13 cellular contexts compared by ENCODE assay signal in genomic region chr12:53483225-53483978, GRCh38. TPM values are rescaled to one million over a fixed set of nuclear protein-coding genes. Genes with fewer than 3 reads are reported as not detected.
A peak's percentile ranks its signal among the peaks of the same experiment; 100 is the strongest.
DNase-seq lines count a peak whose midpoint lies in the region; ATAC-seq and TF ChIP-seq lines count a peak whose summit lies in the region.
"Had no signal": no experiment of that assay in that cellular context is flagged by ENCODE, and none has a peak within 500 bp of the region (broad histone marks: within the 10 kb centered on the region; RNA-seq: fewer than 3 reads in every experiment).

No MANE protein-coding gene starts in this region.

- H3K4me1 Mint-ChIP-seq in activated naive CD4-positive, alpha-beta T cell treated with anti-CD3 and anti-CD28 coated beads, Interleukin-2, amount 50 U/mL, for 24 hours, result peaks cover 19% of the 10 kb centered on the region
- H3K4me1 Mint-ChIP-seq in WTC11, result peaks cover 15% of the 10 kb centered on the region
- H3K4me1 Mint-ChIP-seq in stimulated activated naive CD8-positive, alpha-beta T cell treated with anti-CD3 and anti-CD28 coated beads, Interleukin-15, amount 100 ng/mL, for 72 hours, result peaks cover 45% of the 10 kb centered on the region

- no peak overlapping the region for H3K4me3 Mint-ChIP-seq in activated naive CD4-positive, alpha-beta T cell treated with anti-CD3 and anti-CD28 coated beads, Interleukin-2, amount 50 U/mL, for 24 hours
- H3K4me3 Mint-ChIP-seq in WTC11, result no peak overlapping the region
- H3K4me3 Mint-ChIP-seq in stimulated activated naive CD8-positive, alpha-beta T cell treated with anti-CD3 and anti-CD28 coated beads, Interleukin-15, amount 100 ng/mL, for 72 hours, result no peak overlapping the region

- TF ChIP-seq CTCF in WTC11 (IDR thresholded peaks at IDR 0.05), result no peak

- no peak for DNase-seq in activated naive CD4-positive, alpha-beta T cell treated with Interleukin-2 at 50 U/mL for 16 hours
- DNase-seq in WTC11 (ENCODE audit: low spot score), result no peak
- DNase-seq in islet precursor cell, result peak; percentile 66
- DNase-seq in stimulated activated naive CD8-positive, alpha-beta T cell treated with anti-CD3 and anti-CD28 coated beads, Interleukin-15, amount 100 ng/mL, for 72 hours, result no peak
- no peak for DNase-seq in 8988T
- no peak for DNase-seq in amygdala (lab: John Stamatoyannopoulos, UW)
- DNase-seq: activated CD4-positive, CD25-positive, alpha-beta regulatory T cell; brain microvascular endothelial cell; hypothalamus; NCI-H524 had no signal

- POLR2A ChIA-PET in WTC11 (lab: Charles Lee), result interaction anchor here (0.7 to 2.7 kb wide), 4 partner anchors 9 to 62 kb away, joined by 4 to 23 read pairs (median 11); partner anchors contain the start of genes MAP3K12 and TARBP2

- H3K27ac Mint-ChIP-seq in activated naive CD4-positive, alpha-beta T cell treated with anti-CD3 and anti-CD28 coated beads, Interleukin-2, amount 50 U/mL, for 24 hours, result peak overlapping the region; percentile 19
- peak overlapping the region; percentile 74; the same call in 1 of the 2 replicates for H3K27ac Mint-ChIP-seq in WTC11
- H3K27ac Mint-ChIP-seq in stimulated activated naive CD8-positive, alpha-beta T cell treated with anti-CD3 and anti-CD28 coated beads, Interleukin-15, amount 100 ng/mL, for 72 hours, result no peak overlapping the region

- ATAC-seq in WTC11, result peak; percentile 7
- ATAC-seq in stimulated activated naive CD8-positive, alpha-beta T cell treated with anti-CD3 and anti-CD28 coated beads, Interleukin-15, amount 100 ng/mL, for 72 hours, result peak; percentile 8
- no peak for ATAC-seq in activated CD4-positive, CD25-positive, alpha-beta regulatory T cell treated with anti-CD3 and anti-CD28 coated beads, Interleukin-2, amount 50 U/mL, for 24 hours

- CTCF ChIA-PET in WTC11 (lab: Charles Lee), result interaction anchor here (1.7 to 8.1 kb wide), 7 partner anchors 10 to 162 kb away, joined by 4 to 99 read pairs (median 23); partner anchors contain the start of genes AAAS, MAP3K12, NPFF and TARBP2

- H3K36me3 Mint-ChIP-seq in activated naive CD4-positive, alpha-beta T cell treated with anti-CD3 and anti-CD28 coated beads, Interleukin-2, amount 50 U/mL, for 24 hours, result peaks cover 3% of the 10 kb centered on the region
- peaks cover 50% of the 10 kb centered on the region for H3K36me3 Mint-ChIP-seq in WTC11

- H3K27me3 Mint-ChIP-seq in activated naive CD4-positive, alpha-beta T cell treated with anti-CD3 and anti-CD28 coated beads, Interleukin-2, amount 50 U/mL, for 24 hours, result no peaks in the 10 kb centered on the region
- H3K27me3 Mint-ChIP-seq in WTC11 (ENCODE audit: low read depth), result no peaks in the 10 kb centered on the region
- H3K27me3 Mint-ChIP-seq in stimulated activated naive CD8-positive, alpha-beta T cell treated with anti-CD3 and anti-CD28 coated beads, Interleukin-15, amount 100 ng/mL, for 72 hours, result no peaks in the 10 kb centered on the region

- H3K9me3 Mint-ChIP-seq in activated naive CD4-positive, alpha-beta T cell treated with anti-CD3 and anti-CD28 coated beads, Interleukin-2, amount 50 U/mL, for 24 hours, result no peaks in the 10 kb centered on the region
- no peaks in the 10 kb centered on the region for H3K9me3 Mint-ChIP-seq in WTC11
- H3K9me3 Mint-ChIP-seq in stimulated activated naive CD8-positive, alpha-beta T cell treated with anti-CD3 and anti-CD28 coated beads, Interleukin-15, amount 100 ng/mL, for 72 hours, result no peaks in the 10 kb centered on the region

TF ChIP-seq in WTC11, 78 proteins besides CTCF, POLR2A, EP300 and RAD21 (continues in another document):
- no peak for TF ChIP-seq ELF4 (CRISPR knock-in tag; IDR thresholded peaks at IDR 0.05; ENCODE audit: low read depth)
- no peak for TF ChIP-seq ZNF423 (CRISPR knock-in tag; IDR thresholded peaks at IDR 0.05)
- no peak for TF ChIP-seq SMAD4 (CRISPR knock-in tag; IDR thresholded peaks at IDR 0.05)
- TF ChIP-seq, protein P1, sequence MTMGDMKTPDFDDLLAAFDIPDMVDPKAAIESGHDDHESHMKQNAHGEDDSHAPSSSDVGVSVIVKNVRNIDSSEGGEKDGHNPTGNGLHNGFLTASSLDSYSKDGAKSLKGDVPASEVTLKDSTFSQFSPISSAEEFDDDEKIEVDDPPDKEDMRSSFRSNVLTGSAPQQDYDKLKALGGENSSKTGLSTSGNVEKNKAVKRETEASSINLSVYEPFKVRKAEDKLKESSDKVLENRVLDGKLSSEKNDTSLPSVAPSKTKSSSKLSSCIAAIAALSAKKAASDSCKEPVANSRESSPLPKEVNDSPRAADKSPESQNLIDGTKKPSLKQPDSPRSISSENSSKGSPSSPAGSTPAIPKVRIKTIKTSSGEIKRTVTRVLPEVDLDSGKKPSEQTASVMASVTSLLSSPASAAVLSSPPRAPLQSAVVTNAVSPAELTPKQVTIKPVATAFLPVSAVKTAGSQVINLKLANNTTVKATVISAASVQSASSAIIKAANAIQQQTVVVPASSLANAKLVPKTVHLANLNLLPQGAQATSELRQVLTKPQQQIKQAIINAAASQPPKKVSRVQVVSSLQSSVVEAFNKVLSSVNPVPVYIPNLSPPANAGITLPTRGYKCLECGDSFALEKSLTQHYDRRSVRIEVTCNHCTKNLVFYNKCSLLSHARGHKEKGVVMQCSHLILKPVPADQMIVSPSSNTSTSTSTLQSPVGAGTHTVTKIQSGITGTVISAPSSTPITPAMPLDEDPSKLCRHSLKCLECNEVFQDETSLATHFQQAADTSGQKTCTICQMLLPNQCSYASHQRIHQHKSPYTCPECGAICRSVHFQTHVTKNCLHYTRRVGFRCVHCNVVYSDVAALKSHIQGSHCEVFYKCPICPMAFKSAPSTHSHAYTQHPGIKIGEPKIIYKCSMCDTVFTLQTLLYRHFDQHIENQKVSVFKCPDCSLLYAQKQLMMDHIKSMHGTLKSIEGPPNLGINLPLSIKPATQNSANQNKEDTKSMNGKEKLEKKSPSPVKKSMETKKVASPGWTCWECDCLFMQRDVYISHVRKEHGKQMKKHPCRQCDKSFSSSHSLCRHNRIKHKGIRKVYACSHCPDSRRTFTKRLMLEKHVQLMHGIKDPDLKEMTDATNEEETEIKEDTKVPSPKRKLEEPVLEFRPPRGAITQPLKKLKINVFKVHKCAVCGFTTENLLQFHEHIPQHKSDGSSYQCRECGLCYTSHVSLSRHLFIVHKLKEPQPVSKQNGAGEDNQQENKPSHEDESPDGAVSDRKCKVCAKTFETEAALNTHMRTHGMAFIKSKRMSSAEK (CRISPR knock-in tag; IDR thresholded peaks at IDR 0.05; ENCODE audit: borderline replicate concordance), result no peak
- TF ChIP-seq TCF7 (CRISPR knock-in tag; IDR thresholded peaks at IDR 0.05; ENCODE audit: low read depth), result no peak
- no peak for TF ChIP-seq ZNF317 (CRISPR knock-in tag; IDR thresholded peaks at IDR 0.05; ENCODE audit: borderline replicate concordance, low read depth)
- 0 out of 2 replicates have a peak, but pooled peaks have one; percentile 11 for TF ChIP-seq CREM (CRISPR knock-in tag; IDR thresholded peaks at IDR 0.05)
- TF ChIP-seq, protein P2, sequence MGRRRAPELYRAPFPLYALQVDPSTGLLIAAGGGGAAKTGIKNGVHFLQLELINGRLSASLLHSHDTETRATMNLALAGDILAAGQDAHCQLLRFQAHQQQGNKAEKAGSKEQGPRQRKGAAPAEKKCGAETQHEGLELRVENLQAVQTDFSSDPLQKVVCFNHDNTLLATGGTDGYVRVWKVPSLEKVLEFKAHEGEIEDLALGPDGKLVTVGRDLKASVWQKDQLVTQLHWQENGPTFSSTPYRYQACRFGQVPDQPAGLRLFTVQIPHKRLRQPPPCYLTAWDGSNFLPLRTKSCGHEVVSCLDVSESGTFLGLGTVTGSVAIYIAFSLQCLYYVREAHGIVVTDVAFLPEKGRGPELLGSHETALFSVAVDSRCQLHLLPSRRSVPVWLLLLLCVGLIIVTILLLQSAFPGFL (CRISPR knock-in tag; IDR thresholded peaks at IDR 0.05; ENCODE audit: borderline replicate concordance), result no peak
- no peak for TF ChIP-seq AFF4 (CRISPR knock-in tag; IDR thresholded peaks at IDR 0.05; ENCODE audit: borderline replicate concordance)
- TF ChIP-seq KAT7 (CRISPR knock-in tag; IDR thresholded peaks at IDR 0.05; ENCODE audit: borderline replicate concordance), result no peak

RNA-seq across cellular contexts. Expression of gene MAP3K12, which starts 15.9 kb away (rescaled TPM):
- total RNA-seq in WTC11 (2021), result 23.6 to 27.9 TPM (median 25.1 TPM) in 3 replicates

RNA-seq across cellular contexts. Expression of gene TARBP2, which starts 17.7 kb away (rescaled TPM):
- total RNA-seq in WTC11 (2021), result 69.0 to 74.0 TPM (median 69.1 TPM) in 3 replicates

RNA-seq across cellular contexts. Expression of gene NPFF, which starts 23.9 kb away (rescaled TPM):
- 0.57 to 0.80 TPM (median 0.59 TPM) in 3 replicates for total RNA-seq in WTC11 (2021)
- total RNA-seq: pulmonary artery endothelial cell had no signal

RNA-seq across cellular contexts. Expression of gene PCBP2, which starts 31.5 kb away (rescaled TPM):
- total RNA-seq in WTC11 (2021), result 981 to 1,004 TPM (median 984 TPM) in 3 replicates

RNA-seq across cellular contexts. Expression of gene PRR13, which starts 41.9 kb away (rescaled TPM):
- 150 to 187 TPM (median 155 TPM) in 3 replicates for total RNA-seq in WTC11 (2021)

Comparison
In these comparisons a context has a peak if more than half of its experiments do, and no peak if none do; other contexts are left out.
1. H3K27ac Mint-ChIP-seq: peak in activated naive CD4-positive, alpha-beta T cell treated with anti-CD3 and anti-CD28 coated beads, Interleukin-2, amount 50 U/mL, for 24 hours (single experiment) and WTC11 (single experiment); none in stimulated activated naive CD8-positive, alpha-beta T cell treated with anti-CD3 and anti-CD28 coated beads, Interleukin-15, amount 100 ng/mL, for 72 hours (0 of 2).
2. ATAC-seq: peak in WTC11 (single experiment) and stimulated activated naive CD8-positive, alpha-beta T cell treated with anti-CD3 and anti-CD28 coated beads, Interleukin-15, amount 100 ng/mL, for 72 hours (single experiment); none in activated CD4-positive, CD25-positive, alpha-beta regulatory T cell treated with anti-CD3 and anti-CD28 coated beads, Interleukin-2, amount 50 U/mL, for 24 hours (0 of 2).